ENCODE assay signal across 5 cellular contexts in genomic region chr1:45518366-45518765, GRCh38. TPM values are rescaled to one million over a fixed set of nuclear protein-coding genes. Genes with fewer than 3 reads are reported as not detected.
DNase-seq lines count a peak whose midpoint lies in the region; ATAC-seq and TF ChIP-seq lines count a peak whose summit lies in the region.
"Not testable (repeated sequence)": the region's sequence is repeated elsewhere in the genome, so short reads cannot be mapped to it uniquely, and the experiment has no call there.

No MANE protein-coding gene starts in this region.

- POLR2A ChIA-PET in RWPE1 (lab: Yijun Ruan, JAX; ENCODE audit: low non-redundant PET) = interaction anchor here (0.6 kb wide), 1 partner anchor 41 kb away, joined by 3 read pairs; no protein-coding TSS in a partner anchor

- H2AFZ ChIP-seq in GM23338 = not testable (repeated sequence)

- not testable (repeated sequence) for H3K9me2 ChIP-seq in GM23338 (ENCODE audit: insufficient read depth)

- ATAC-seq in GM23338; activated T-cell treated with anti-CD3 and anti-CD28 coated beads, Interleukin-2, amount 50 U/mL, for 72 hours (replicated peaks in 1 of 2): not testable (repeated sequence)

- 0 out of 2 replicates have a peak overlapping the region, but pooled peaks have one; percentile 96 for H3K4me2 ChIP-seq in GM23338

- not testable (repeated sequence) for H3K9me3 Mint-ChIP-seq in GM23338; activated T-cell treated with anti-CD3 and anti-CD28 coated beads, Interleukin-2, amount 50 U/mL, for 72 hours; neural crest cell

- H3F3A ChIP-seq in GM23338 (replicated peaks; ENCODE audit: low read depth) = peaks cover 62% of the 10 kb centered on the region

- H3K4me1 ChIP-seq in GM23338 (ENCODE audit: insufficient read depth) = peaks cover 21% of the 10 kb centered on the region

- DNase-seq in GM23338 (ENCODE audit: low spot score); RWPE1 (ENCODE audit: low spot score); activated T-cell treated with anti-CD3 and anti-CD28 coated beads, Interleukin-2, amount 50 U/mL, for 72 hours; dorsolateral prefrontal cortex; neural crest cell (ENCODE audit: low read depth, low spot score): not testable (repeated sequence)

- H3K27ac ChIP-seq in GM23338 (ENCODE audit: low read depth) = peak overlapping the region; percentile 7; the same call in 1 of the 2 replicates
- peak overlapping the region; percentile 30 for H3K27ac ChIP-seq in RWPE1
- H3K27ac ChIP-seq in dorsolateral prefrontal cortex = peak overlapping the region in 56 of 59 donors; percentile 3 to 100 (median 80)

- H3K4me3 Mint-ChIP-seq in GM23338 (peak overlapping the region; percentile 98; the same call in 1 of the 3 replicates), neural crest cell (peak overlapping the region; percentile 91)
- peak overlapping the region in 1 of 2 donors; percentile 99 for H3K4me3 Mint-ChIP-seq in activated T-cell treated with anti-CD3 and anti-CD28 coated beads, Interleukin-2, amount 50 U/mL, for 72 hours

- H3K27me3 Mint-ChIP-seq in GM23338 (ENCODE audit: insufficient read depth, low read depth, poor library complexity); activated T-cell treated with anti-CD3 and anti-CD28 coated beads, Interleukin-2, amount 50 U/mL, for 72 hours (ENCODE audit: low read depth); neural crest cell (ENCODE audit: low read depth): not testable (repeated sequence)

- H3K36me3 ChIP-seq in GM23338 (ENCODE audit: insufficient read depth) = peaks cover 62% of the 10 kb centered on the region

- not testable (repeated sequence) for H3K27ac Mint-ChIP-seq in GM23338; neural crest cell (ENCODE audit: unreplicated experiment)
- H3K27ac Mint-ChIP-seq in activated T-cell treated with anti-CD3 and anti-CD28 coated beads, Interleukin-2, amount 50 U/mL, for 72 hours = peak overlapping the region; percentile 76

- H3K4me3 ChIP-seq in GM23338 = peak overlapping the region; percentile 100; the same call in 1 of the 2 replicates
- H3K4me3 ChIP-seq in dorsolateral prefrontal cortex = peak overlapping the region in 32 of 59 donors; percentile 5 to 100 (median 84)

- TF ChIP-seq CTCF in GM23338 (conservative IDR thresholded peaks at IDR 0.05; ENCODE audit: low read depth in 2 of 2); RWPE1 (conservative IDR thresholded peaks at IDR 0.05; ENCODE audit: low read depth); dorsolateral prefrontal cortex (IDR thresholded peaks at IDR 0.05 in 54 of 56, conservative IDR thresholded peaks at IDR 0.05 in 2 of 56; ENCODE audit: low read depth in 1 of 56, partially characterized antibody in 56 of 56); neural crest cell (conservative IDR thresholded peaks at IDR 0.05): not testable (repeated sequence)

- H3K4me1 Mint-ChIP-seq in GM23338 = peaks cover 26% of the 10 kb centered on the region
- peaks cover 64% of the 10 kb centered on the region for H3K4me1 Mint-ChIP-seq in activated T-cell treated with anti-CD3 and anti-CD28 coated beads, Interleukin-2, amount 50 U/mL, for 72 hours (ENCODE audit: low read depth)
- H3K4me1 Mint-ChIP-seq in neural crest cell = peaks cover 31% of the 10 kb centered on the region

- peaks cover 56% of the 10 kb centered on the region for H4K20me1 ChIP-seq in GM23338 (replicated peaks; ENCODE audit: insufficient read depth)

- not testable (repeated sequence) for H3K27me3 ChIP-seq in GM23338 (ENCODE audit: insufficient read depth); dorsolateral prefrontal cortex

- H3K36me3 Mint-ChIP-seq in GM23338 (ENCODE audit: low read depth) = peaks cover 71% of the 10 kb centered on the region
- H3K36me3 Mint-ChIP-seq in activated T-cell treated with anti-CD3 and anti-CD28 coated beads, Interleukin-2, amount 50 U/mL, for 72 hours (ENCODE audit: insufficient read depth in 2 of 2) = peaks cover 7 to 26% of the 10 kb centered on the region in 2 donors
- peaks cover 12% of the 10 kb centered on the region for H3K36me3 Mint-ChIP-seq in neural crest cell (ENCODE audit: low read depth)

- H3K79me2 ChIP-seq in GM23338 (replicated peaks; ENCODE audit: insufficient read depth) = peaks cover 73% of the 10 kb centered on the region

- CTCF ChIA-PET in RWPE1 (lab: Yijun Ruan, JAX) = interaction anchor here (1.9 kb wide), 1 partner anchor 51 kb away, joined by 5 read pairs; no protein-coding TSS in a partner anchor

- intact Hi-C loops in dorsolateral prefrontal cortex (cut with DNase I) = not testable (repeated sequence)

RNA-seq across cellular contexts. Expression of gene PRDX1, which starts 3.3 kb away (rescaled TPM):
- 1,070 and 1,109 TPM in 2 replicates for total RNA-seq in GM23338 (2014; rRNA removed; shearing (Covaris generic))
- polyA plus RNA-seq in GM23338 (2016; fragmentation: Nextera tagmentation; extraction: Ambion mirVana) = 2,149 and 2,351 TPM in 2 replicates
- 100 to 1,000 TPM; 128 to 146 TPM for total RNA-seq in activated T-cell treated with anti-CD3 and anti-CD28 coated beads, Interleukin-2, amount 50 U/mL, for 72 hours
- 100 to 1,000 TPM; 252 to 454 (median 339) TPM for total RNA-seq in dorsolateral prefrontal cortex
- total RNA-seq in neural crest cell = 317 and 334 TPM in 2 replicates

RNA-seq across cellular contexts. Expression of gene MMACHC, which starts 18.3 kb away (rescaled TPM):
- 3.0 and 3.7 TPM in 2 replicates for total RNA-seq in GM23338 (2014; rRNA removed; shearing (Covaris generic))
- polyA plus RNA-seq in GM23338 (2016; fragmentation: Nextera tagmentation; extraction: Ambion mirVana) = 4.6 and 4.9 TPM in 2 replicates
- 1 to 10 TPM; 3.4 to 4.7 TPM for total RNA-seq in activated T-cell treated with anti-CD3 and anti-CD28 coated beads, Interleukin-2, amount 50 U/mL, for 72 hours
- total RNA-seq in dorsolateral prefrontal cortex (10 to 100 TPM in 66 of 120 experiments, 1 to 10 TPM in 54; 6.1 to 20.4 (median 10.3) TPM), neural crest cell (9.7 and 12.5 TPM in 2 replicates)

RNA-seq across cellular contexts. Expression of gene CCDC163, which starts 18.5 kb away (rescaled TPM):
- total RNA-seq in GM23338 (2014; rRNA removed; shearing (Covaris generic)) = 1.2 and 1.6 TPM in 2 replicates
- polyA plus RNA-seq in GM23338 (2016; fragmentation: Nextera tagmentation; extraction: Ambion mirVana) = 4.5 and 4.6 TPM in 2 replicates
- 10 to 100 TPM; 15.2 to 15.5 TPM for total RNA-seq in activated T-cell treated with anti-CD3 and anti-CD28 coated beads, Interleukin-2, amount 50 U/mL, for 72 hours
- total RNA-seq in dorsolateral prefrontal cortex (10 to 100 TPM in 20 of 120 experiments, 1 to 10 TPM in 100; 2.0 to 15.0 (median 6.0) TPM), neural crest cell (2.6 and 2.9 TPM in 2 replicates)

RNA-seq across cellular contexts. Expression of gene TESK2, which starts 27.4 kb away (rescaled TPM):
- 11.4 and 14.0 TPM in 2 replicates for total RNA-seq in GM23338 (2014; rRNA removed; shearing (Covaris generic))
- polyA plus RNA-seq in GM23338 (2016; fragmentation: Nextera tagmentation; extraction: Ambion mirVana) = 5.2 and 6.0 TPM in 2 replicates
- total RNA-seq in activated T-cell treated with anti-CD3 and anti-CD28 coated beads, Interleukin-2, amount 50 U/mL, for 72 hours = 1 to 10 TPM; 5.9 to 8.8 TPM
- total RNA-seq in dorsolateral prefrontal cortex (10 to 100 TPM in 73 of 120 experiments, 1 to 10 TPM in 47; 4.1 to 32.6 (median 11.2) TPM), neural crest cell (1.8 and 1.9 TPM in 2 replicates)

RNA-seq across cellular contexts. Expression of gene AKR1A1, which starts 32.3 kb away (rescaled TPM):
- total RNA-seq in GM23338 (2014; rRNA removed; shearing (Covaris generic)) = 172 and 186 TPM in 2 replicates
- polyA plus RNA-seq in GM23338 (2016; fragmentation: Nextera tagmentation; extraction: Ambion mirVana) = 275 and 293 TPM in 2 replicates
- 100 to 1,000 TPM; 155 to 178 TPM for total RNA-seq in activated T-cell treated with anti-CD3 and anti-CD28 coated beads, Interleukin-2, amount 50 U/mL, for 72 hours
- total RNA-seq in dorsolateral prefrontal cortex (100 to 1,000 TPM in 1 of 120 experiments, 10 to 100 TPM in 119; 34.4 to 104 (median 68.7) TPM), neural crest cell (185 and 192 TPM in 2 replicates)

Comparison
In these comparisons a context has a peak if more than half of its experiments do, and no peak if none do; other contexts are left out.
1. H3K27ac ChIP-seq: peak in every context shown above with its lines; median percentile 80 in dorsolateral prefrontal cortex; 30 in RWPE1; 7 in GM23338.